9 cellular contexts compared by ENCODE assay signal in genomic region chr15:72636519-72637282, GRCh38. TPM values are rescaled to one million over a fixed set of nuclear protein-coding genes. Genes with fewer than 3 reads are reported as not detected.
DNase-seq lines count a peak whose midpoint lies in the region; ATAC-seq and TF ChIP-seq lines count a peak whose summit lies in the region.
"Not testable (repeated sequence)": the region's sequence is repeated elsewhere in the genome, so short reads cannot be mapped to it uniquely, and the experiment has no call there.
"Had no signal": no experiment of that assay in that cellular context is flagged by ENCODE, and none has a peak within 500 bp of the region (broad histone marks: within the 10 kb centered on the region; RNA-seq: fewer than 3 reads in every experiment).

No MANE protein-coding gene starts in this region.

- H3K27ac ChIP-seq in brain microvascular endothelial cell; neural cell (ENCODE audit: low read length): not testable (repeated sequence)
- peak overlapping the region in 1 of 12 donors; percentile 42 for H3K27ac ChIP-seq in heart left ventricle

- H3F3A ChIP-seq in neural cell (ENCODE audit: insufficient read depth, low read length, poor library complexity, severe bottlenecking) = not testable (repeated sequence)

- H3K36me3 Mint-ChIP-seq in activated CD4-positive, alpha-beta T cell treated with anti-CD3 and anti-CD28 coated beads, Interleukin-2, amount 10 ng/mL, durations not matched to agents 7 days and 5 days (ENCODE audit: low read depth) = not testable (repeated sequence)

- H3K4me1 Mint-ChIP-seq in activated CD4-positive, alpha-beta T cell treated with anti-CD3 and anti-CD28 coated beads, Interleukin-2, amount 10 ng/mL, durations not matched to agents 7 days and 5 days = not testable (repeated sequence)

- H3K4me3 ChIP-seq in BJ (ENCODE audit: low read depth, low read length) = peak overlapping the region; percentile 32
- peak overlapping the region; percentile 45 for H3K4me3 ChIP-seq in LNCaP clone FGC (ENCODE audit: low read depth, low read length)
- peak overlapping the region; percentile 17 for H3K4me3 ChIP-seq in brain microvascular endothelial cell (ENCODE audit: low read depth, low read length)
- H3K4me3 ChIP-seq in heart left ventricle = peak overlapping the region in 11 of 12 donors; percentile 13 to 57 (median 40)
- H3K4me3 ChIP-seq in neural cell (ENCODE audit: low read length) = peak overlapping the region; percentile 48

- not testable (repeated sequence) for H3K9me2 ChIP-seq in neural cell (ENCODE audit: insufficient read depth, low read length)

- not testable (repeated sequence) for H3K79me2 ChIP-seq in neural cell (replicated peaks; ENCODE audit: insufficient read depth, low read length)

- peak overlapping the region; percentile 75 for H3K4me3 Mint-ChIP-seq in activated CD4-positive, alpha-beta T cell treated with anti-CD3 and anti-CD28 coated beads, Interleukin-2, amount 10 ng/mL, durations not matched to agents 7 days and 5 days

- H3K4me2 ChIP-seq in neural cell (ENCODE audit: low read length) = not testable (repeated sequence)

- peak; percentile 61 for ATAC-seq in GM21737 (IDR thresholded peaks at IDR 0.05; ENCODE audit: unreplicated experiment)
- ATAC-seq in heart left ventricle = peak; percentile 91 to 95 (median 91)

- not testable (repeated sequence) for TF ChIP-seq POLR2A in heart left ventricle (IDR thresholded peaks at IDR 0.05)

- H3K9ac ChIP-seq in neural cell (ENCODE audit: low read length) = peak overlapping the region; percentile 26

- not testable (repeated sequence) for H2AFZ ChIP-seq in neural cell (ENCODE audit: low read depth, low read length)

- peak overlapping the region; percentile 84 for H3K27ac Mint-ChIP-seq in activated CD4-positive, alpha-beta T cell treated with anti-CD3 and anti-CD28 coated beads, Interleukin-2, amount 10 ng/mL, durations not matched to agents 7 days and 5 days

- H3K27me3 ChIP-seq in BJ (ENCODE audit: control insufficient read depth, insufficient read depth, low read length); brain microvascular endothelial cell (replicated peaks); heart left ventricle; neural cell (ENCODE audit: insufficient read depth, low read depth, low read length): not testable (repeated sequence)

- H3K9me3 Mint-ChIP-seq in activated CD4-positive, alpha-beta T cell treated with anti-CD3 and anti-CD28 coated beads, Interleukin-2, amount 10 ng/mL, durations not matched to agents 7 days and 5 days = not testable (repeated sequence)

- H3K4me1 ChIP-seq in heart left ventricle = not testable (repeated sequence)

- POLR2A ChIA-PET in BJ (lab: Charles Lee); activated CD4-positive, alpha-beta T cell treated with anti-CD3 and anti-CD28 coated beads, Interleukin-2, amount 10 ng/mL, durations not matched to agents 7 days and 5 days (lab: Charles Lee): not testable (repeated sequence)

- 1 to 20% (median 2%) methylated on average over 5 to 24 of the region's 43 CpGs; no CpG with 5 or more reads in 1 of the 4 donors for WGBS in heart left ventricle, 4 donors

- DNase-seq in BJ (ENCODE audit: low read depth) (peak; percentile 12), LNCaP clone FGC (ENCODE audit: low read depth) (peak; percentile 31), brain microvascular endothelial cell (peak; percentile 67), heart left ventricle (peak; percentile 78 to 84 (median 80))
- peak; percentile 62 for DNase-seq in activated CD4-positive, alpha-beta T cell treated with anti-CD3 and anti-CD28 coated beads, Interleukin-2, amount 10 ng/mL, durations not matched to agents 7 days and 5 days
- peak in 2 of 3 donors; percentile 46 to 48 for DNase-seq in stimulated activated CD4-positive, alpha-beta T cell treated with anti-CD3 and anti-CD28 coated beads, TNF-alpha, amount 100 ng/mL, for 48 hours (ENCODE audit: low read depth in 3 of 3)

- TF ChIP-seq CTCF in BJ (IDR thresholded peaks at IDR 0.05; ENCODE audit: insufficient read depth, low read depth, low read length); LNCaP clone FGC (IDR thresholded peaks at IDR 0.05; ENCODE audit: control insufficient read depth, extremely low read depth, insufficient read depth); brain microvascular endothelial cell (IDR thresholded peaks at IDR 0.05; ENCODE audit: low read depth, low read length, missing control alignments); heart left ventricle (IDR thresholded peaks at IDR 0.05); neural cell (IDR thresholded peaks at IDR 0.05; ENCODE audit: poor library complexity, severe bottlenecking): not testable (repeated sequence)

- intact Hi-C loops in heart left ventricle (cut with DNase I) = not testable (repeated sequence)

- not testable (repeated sequence) for TF ChIP-seq RAD21 in neural cell (conservative IDR thresholded peaks at IDR 0.05)

- H3K27me3 Mint-ChIP-seq in activated CD4-positive, alpha-beta T cell treated with anti-CD3 and anti-CD28 coated beads, Interleukin-2, amount 10 ng/mL, durations not matched to agents 7 days and 5 days = not testable (repeated sequence)

- in situ Hi-C loops in brain microvascular endothelial cell (cut with HindIII; ENCODE audit: low pct_ligation_motif_present, low sequenced_read_pairs) = not testable (repeated sequence)

- not testable (repeated sequence) for TF ChIP-seq EP300 in neural cell (conservative IDR thresholded peaks at IDR 0.05; ENCODE audit: poor library complexity, severe bottlenecking)

- not testable (repeated sequence) for H4K20me1 ChIP-seq in neural cell (ENCODE audit: insufficient read depth)

- CTCF ChIA-PET in BJ (lab: Yijun Ruan, JAX); activated CD4-positive, alpha-beta T cell treated with anti-CD3 and anti-CD28 coated beads, Interleukin-2, amount 10 ng/mL, durations not matched to agents 7 days and 5 days (lab: Charles Lee): not testable (repeated sequence)

- H3K36me3 ChIP-seq in BJ (ENCODE audit: control insufficient read depth, insufficient read depth, low read length); brain microvascular endothelial cell (replicated peaks); heart left ventricle; neural cell (ENCODE audit: insufficient read depth, low read length): not testable (repeated sequence)

- H3K9me3 ChIP-seq in heart left ventricle; neural cell (ENCODE audit: low read length): not testable (repeated sequence)

TF ChIP-seq in neural cell, 6 proteins besides CTCF, POLR2A, EP300 and RAD21:
- TF ChIP-seq POLR2AphosphoS5 (IDR thresholded peaks at IDR 0.05) = peak; percentile 14

RNA-seq across cellular contexts. Expression of gene GOLGA6B, which starts 17.8 kb away (rescaled TPM):
- polyA plus RNA-seq in BJ (2011; rRNA removed) (not detected in 2 replicates), heart left ventricle (not detected), neural cell (not detected in 2 replicates)
- polyA minus RNA-seq in BJ (2011; rRNA and poly(A)+ RNA removed) = not detected in 2 replicates
- not detected for total RNA-seq in activated CD4-positive, alpha-beta T cell treated with anti-CD3 and anti-CD28 coated beads, Interleukin-2, amount 10 ng/mL, durations not matched to agents 7 days and 5 days
- total RNA-seq in heart left ventricle = not detected
- polyA minus RNA-seq in neural cell = 0.58 TPM in 1 of 2 replicates, not detected in the other
- total RNA-seq: pulmonary artery endothelial cell had no signal

RNA-seq across cellular contexts. Expression of gene HIGD2B, which starts 49.3 kb away (rescaled TPM):
- polyA plus RNA-seq in BJ (2011; rRNA removed) (not detected in 2 replicates), heart left ventricle (not detected), neural cell (not detected in 2 replicates)
- not detected in 2 replicates for polyA minus RNA-seq in BJ (2011; rRNA and poly(A)+ RNA removed)
- total RNA-seq in activated CD4-positive, alpha-beta T cell treated with anti-CD3 and anti-CD28 coated beads, Interleukin-2, amount 10 ng/mL, durations not matched to agents 7 days and 5 days = not detected
- under 1 TPM in 1 of 9 donors, not detected in 8; 0.23 TPM for total RNA-seq in heart left ventricle
- polyA minus RNA-seq in neural cell = not detected in 2 replicates

RNA-seq across cellular contexts. Expression of gene BBS4, which starts 49.3 kb away (rescaled TPM):
- polyA plus RNA-seq in BJ (2011; rRNA removed) (22.2 and 24.9 TPM in 2 replicates), heart left ventricle (10 to 100 TPM in 1 of 2 donors, 1 to 10 TPM in 1; 5.5 to 12.7 TPM), neural cell (66.5 and 88.2 TPM in 2 replicates)
- 10.4 and 12.3 TPM in 2 replicates for polyA minus RNA-seq in BJ (2011; rRNA and poly(A)+ RNA removed)
- total RNA-seq in activated CD4-positive, alpha-beta T cell treated with anti-CD3 and anti-CD28 coated beads, Interleukin-2, amount 10 ng/mL, durations not matched to agents 7 days and 5 days = 10 to 100 TPM; 10.0 to 13.1 TPM
- 10 to 100 TPM in 6 of 9 donors, 1 to 10 TPM in 3; 5.9 to 19.4 (median 13.1) TPM for total RNA-seq in heart left ventricle
- 47.7 and 64.5 TPM in 2 replicates for polyA minus RNA-seq in neural cell

Comparison
In these comparisons a context has a peak if more than half of its experiments do, and no peak if none do; other contexts are left out.
1. DNase-seq: peak in every context shown above with its lines; median percentile 80 in heart left ventricle; 67 in brain microvascular endothelial cell; 62 in activated CD4-positive, alpha-beta T cell treated with anti-CD3 and anti-CD28 coated beads, Interleukin-2, amount 10 ng/mL, durations not matched to agents 7 days and 5 days; 47 in stimulated activated CD4-positive, alpha-beta T cell treated with anti-CD3 and anti-CD28 coated beads, TNF-alpha, amount 100 ng/mL, for 48 hours; 31 in LNCaP clone FGC; 12 in BJ.